In genomic region chr11:88414981-88415391, GRCh38 we compare ENCODE assay signal across 8 cellular contexts.
DNase-seq lines count a peak whose midpoint lies in the region; ATAC-seq and TF ChIP-seq lines count a peak whose summit lies in the region.

No MANE protein-coding gene starts in this region.

- H3K4me3 ChIP-seq in HEK293 (ENCODE audit: low read depth, low read length) (no peak overlapping the region), RWPE2 (ENCODE audit: severe bottlenecking) (no peak overlapping the region), fibroblast of the aortic adventitia (ENCODE audit: low read depth, low read length) (no peak overlapping the region), MG63 (no peak overlapping the region)

- H3K36me3 Mint-ChIP-seq in stimulated activated memory B cell treated with anti-CD40 and anti-IgM and Interleukin-4, amounts not matched to agents 10 μg/mL and 1 μg/mL and 100 μg/mL, for 72 hours, result no peaks in the 10 kb centered on the region

- POLR2A ChIA-PET in HEK293 (lab: Yijun Ruan, JAX), result no interaction called here

- H3K4me1 ChIP-seq in HEK293 (ENCODE audit: control insufficient read depth, insufficient read depth, low read length) (peaks cover 10% of the 10 kb centered on the region), RWPE2 (ENCODE audit: insufficient read depth, poor library complexity, severe bottlenecking) (peaks cover 56% of the 10 kb centered on the region)

- no peak overlapping the region for H3K27ac ChIP-seq in HEK293 (ENCODE audit: extremely low read depth, low read depth, low read length)
- peak overlapping the region; percentile 53 for H3K27ac ChIP-seq in RWPE2 (ENCODE audit: poor library complexity, severe bottlenecking)

- no peak overlapping the region for H3K4me3 Mint-ChIP-seq in stimulated activated memory B cell treated with anti-CD40 and anti-IgM and Interleukin-4, amounts not matched to agents 10 μg/mL and 1 μg/mL and 100 μg/mL, for 72 hours

- no peak for ATAC-seq in RWPE2 (ENCODE audit: low read depth)
- no peak for ATAC-seq in GM18873 (IDR thresholded peaks at IDR 0.05; ENCODE audit: low FRiP score, unreplicated experiment)
- no peak for ATAC-seq in stimulated activated memory B cell treated with anti-CD40 and anti-IgM and Interleukin-4, amounts not matched to agents 10 μg/mL and 1 μg/mL and 100 μg/mL, for 72 hours

- H3K9me3 ChIP-seq in HEK293 (ENCODE audit: control insufficient read depth, insufficient read depth, low read depth, low read length) (no peaks in the 10 kb centered on the region), RWPE2 (ENCODE audit: severe bottlenecking) (no peaks in the 10 kb centered on the region), MG63 (no peaks in the 10 kb centered on the region)

- no peak for TF ChIP-seq CTCF in HEK293 (tag by site-specific recombination; IDR thresholded peaks at IDR 0.05)
- TF ChIP-seq CTCF in RWPE2 (IDR thresholded peaks at IDR 0.05; ENCODE audit: poor library complexity, severe bottlenecking), result no peak
- no peak for TF ChIP-seq CTCF in fibroblast of the aortic adventitia (IDR thresholded peaks at IDR 0.05; ENCODE audit: insufficient read depth, low read length)

- no peaks in the 10 kb centered on the region for H3K9me3 Mint-ChIP-seq in stimulated activated memory B cell treated with anti-CD40 and anti-IgM and Interleukin-4, amounts not matched to agents 10 μg/mL and 1 μg/mL and 100 μg/mL, for 72 hours

- peaks cover 8% of the 10 kb centered on the region for H3K27me3 Mint-ChIP-seq in stimulated activated memory B cell treated with anti-CD40 and anti-IgM and Interleukin-4, amounts not matched to agents 10 μg/mL and 1 μg/mL and 100 μg/mL, for 72 hours

- H3K4me1 Mint-ChIP-seq in stimulated activated memory B cell treated with anti-CD40 and anti-IgM and Interleukin-4, amounts not matched to agents 10 μg/mL and 1 μg/mL and 100 μg/mL, for 72 hours, result peaks cover 8% of the 10 kb centered on the region

- H3K27me3 ChIP-seq in RWPE2 (ENCODE audit: insufficient read depth, poor library complexity, severe bottlenecking), result no peaks in the 10 kb centered on the region
- H3K27me3 ChIP-seq in MG63, result peaks cover 10% of the 10 kb centered on the region

- CTCF ChIA-PET in HEK293 (lab: Yijun Ruan, JAX), result interaction anchor here (0.9 kb wide), 1 partner anchor 398 kb away, joined by 4 read pairs; no protein-coding TSS in a partner anchor

- DNase-seq in EL (peak; percentile 63), RWPE2 (ENCODE audit: low spot score) (no peak), fibroblast of the aortic adventitia (ENCODE audit: low read depth) (peak; percentile 6), cerebellar nuclear complex (lab: John Stamatoyannopoulos, UW) (no peak), MG63 (no peak)

- no peak overlapping the region for H3K27ac Mint-ChIP-seq in stimulated activated memory B cell treated with anti-CD40 and anti-IgM and Interleukin-4, amounts not matched to agents 10 μg/mL and 1 μg/mL and 100 μg/mL, for 72 hours

- H3K36me3 ChIP-seq in HEK293 (ENCODE audit: control insufficient read depth in 2 of 2, insufficient read depth in 1 of 2, low read length in 2 of 2) (no peaks in the 10 kb centered on the region), RWPE2 (ENCODE audit: low read depth) (no peaks in the 10 kb centered on the region), MG63 (no peaks in the 10 kb centered on the region)

TF ChIP-seq in HEK293, 187 proteins besides CTCF, POLR2A, EP300 and RAD21:
- TF ChIP-seq ZNF610 (tag by site-specific recombination; IDR thresholded peaks at IDR 0.05; ENCODE audit: borderline replicate concordance), result no peak
- peak; percentile 27; the same call in 1 of the 2 replicates for TF ChIP-seq FEZF1 (tag by site-specific recombination; IDR thresholded peaks at IDR 0.05)
- TF ChIP-seq ZNF585B (tag by site-specific recombination; IDR thresholded peaks at IDR 0.05), result no peak
- 0 out of 2 replicates have a peak, but pooled peaks have one; percentile 41 for TF ChIP-seq SP7 (tag by site-specific recombination; IDR thresholded peaks at IDR 0.05)
- peak; percentile 67 for TF ChIP-seq OSR2 (tag by site-specific recombination; IDR thresholded peaks at IDR 0.05)
- TF ChIP-seq ZNF792 (tag by site-specific recombination; IDR thresholded peaks at IDR 0.05), result no peak
- no peak for TF ChIP-seq ZNF157 (tag by site-specific recombination; IDR thresholded peaks at IDR 0.05)
- TF ChIP-seq ZNF549 (tag by site-specific recombination; IDR thresholded peaks at IDR 0.05), result no peak
- peak; percentile 83 for TF ChIP-seq TCF7L2 (IDR thresholded peaks at IDR 0.05; ENCODE audit: borderline replicate concordance, low read depth, low read length)
- TF ChIP-seq IKZF3 (tag by site-specific recombination; IDR thresholded peaks at IDR 0.05), result no peak
TF ChIP-seq in HEK293: peak in this region for 4.

Comparison
In these comparisons a context has a peak if more than half of its experiments do, and no peak if none do; other contexts are left out.
1. DNase-seq: peak in EL (single experiment) and fibroblast of the aortic adventitia (single experiment); none in RWPE2 (single experiment), cerebellar nuclear complex (0 of 2) and MG63 (single experiment).